ENCODE assay signal across 39 cellular contexts in the genomic region with DNA sequence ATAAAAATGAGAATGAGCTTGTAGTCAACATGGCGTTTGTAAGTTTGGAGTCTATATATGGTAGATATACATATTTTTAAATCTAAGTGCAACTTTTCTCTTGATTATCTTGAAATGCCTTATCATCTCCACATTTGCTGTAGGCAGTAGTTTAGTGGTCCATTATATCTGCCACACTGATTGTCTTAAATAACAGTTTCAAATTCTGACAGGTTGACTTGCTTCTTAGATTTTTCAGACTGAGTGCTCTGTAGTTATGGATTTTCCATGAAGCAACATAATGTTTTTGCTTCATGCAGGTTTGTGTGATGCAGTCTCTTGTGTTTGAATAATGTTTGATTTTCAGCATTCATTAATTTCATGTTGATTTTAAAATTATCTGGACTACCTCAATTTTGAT.
"Had no signal": no experiment of that assay in that cellular context is flagged by ENCODE, and none has a peak within 500 bp of the region (broad histone marks: within the 10 kb centered on the region; RNA-seq: fewer than 3 reads in every experiment).

No MANE protein-coding gene starts in this region.

- H3K4me3 Mint-ChIP-seq: activated naive CD4-positive, alpha-beta T cell treated with anti-CD3 and anti-CD28 coated beads for 36 hours; activated naive CD4-positive, alpha-beta T cell treated with anti-CD3 and anti-CD28 coated beads, Interleukin-2, amount 10 ng/mL, durations not matched to agents 7 days and 5 days; activated naive CD4-positive, alpha-beta T cell treated with anti-CD3 and anti-CD28 coated beads, Interleukin-2, amount 50 U/mL, for 24 hours; activated naive CD8-positive, alpha-beta T cell; activated naive CD8-positive, alpha-beta T cell treated with anti-CD3 and anti-CD28 coated beads for 36 hours; activated naive CD8-positive, alpha-beta T cell treated with anti-CD3 and anti-CD28 coated beads, Interleukin-2, amount 10 ng/mL, durations not matched to agents 7 days and 5 days; activated naive CD8-positive, alpha-beta T cell treated with anti-CD3 and anti-CD28 coated beads, Interleukin-2, amount 50 U/mL, for 24 hours; activated T-cell treated with anti-CD3 and anti-CD28 coated beads, Interleukin-2, amount 50 U/mL, for 24 hours; activated T-cell treated with anti-CD3 and anti-CD28 coated beads, Interleukin-2, amount 50 U/mL, for 4 hours; activated T-cell treated with anti-CD3 and anti-CD28 coated beads, Interleukin-2, amount 50 U/mL, for 72 hours; activated T-helper 1 cell treated with anti-CD3 and anti-CD28 coated beads, Interleukin-12 subunit alpha, Interleukin-12 subunit beta, Interleukin-2, Interleukin-4 antibody, amounts not matched to agents 30 ng/mL and 10 ng/mL and 1 ng/mL, durations not matched to agents 14 hours and 24 hours and 36 hours; activated T-helper 17 cell treated with anti-CD3 and anti-CD28 coated beads, Interleukin-2, amount 50 U/mL, for 72 hours; brain; central memory CD8-positive, alpha-beta T cell had no signal

- H3K27me3 Mint-ChIP-seq: brain had no signal

- H3K27ac ChIP-seq: adrenal gland, ascending aorta, body of pancreas, brain microvascular endothelial cell, breast epithelium, cardiac muscle cell had no signal

- H3K36me3 ChIP-seq: adrenal gland, ascending aorta, brain microvascular endothelial cell, breast epithelium, cardiac muscle cell had no signal

- H3K4me1 Mint-ChIP-seq: activated naive CD4-positive, alpha-beta T cell treated with anti-CD3 and anti-CD28 coated beads, Interleukin-2, amount 10 ng/mL, durations not matched to agents 7 days and 5 days; activated naive CD4-positive, alpha-beta T cell treated with anti-CD3 and anti-CD28 coated beads, Interleukin-2, amount 50 U/mL, for 24 hours; activated naive CD8-positive, alpha-beta T cell treated with anti-CD3 and anti-CD28 coated beads, Interleukin-2, amount 10 ng/mL, durations not matched to agents 7 days and 5 days; activated naive CD8-positive, alpha-beta T cell treated with anti-CD3 and anti-CD28 coated beads, Interleukin-2, amount 50 U/mL, for 24 hours; activated T-helper 17 cell treated with anti-CD3 and anti-CD28 coated beads, Interleukin-2, amount 50 U/mL, for 72 hours; central memory CD8-positive, alpha-beta T cell had no signal

- H3K4me1 ChIP-seq: adrenal gland, body of pancreas, breast epithelium had no signal

- H3K9me3 ChIP-seq: adrenal gland, ascending aorta, body of pancreas, breast epithelium had no signal

- H3K27me3 ChIP-seq: adrenal gland, ascending aorta, body of pancreas, brain microvascular endothelial cell, breast epithelium, cardiac muscle cell had no signal

- H3K27ac Mint-ChIP-seq: activated naive CD4-positive, alpha-beta T cell treated with anti-CD3 and anti-CD28 coated beads for 36 hours; activated naive CD4-positive, alpha-beta T cell treated with anti-CD3 and anti-CD28 coated beads, Interleukin-2, amount 10 ng/mL, durations not matched to agents 7 days and 5 days; activated naive CD4-positive, alpha-beta T cell treated with anti-CD3 and anti-CD28 coated beads, Interleukin-2, amount 50 U/mL, for 72 hours; activated naive CD8-positive, alpha-beta T cell; activated naive CD8-positive, alpha-beta T cell treated with anti-CD3 and anti-CD28 coated beads for 36 hours; activated naive CD8-positive, alpha-beta T cell treated with anti-CD3 and anti-CD28 coated beads, Interleukin-2, amount 10 ng/mL, durations not matched to agents 7 days and 5 days; activated naive CD8-positive, alpha-beta T cell treated with anti-CD3 and anti-CD28 coated beads, Interleukin-2, amount 50 U/mL, for 24 hours; activated T-cell treated with anti-CD3 and anti-CD28 coated beads, Interleukin-2, amount 50 U/mL, for 24 hours; activated T-cell treated with anti-CD3 and anti-CD28 coated beads, Interleukin-2, amount 50 U/mL, for 72 hours; activated T-helper 1 cell treated with anti-CD3 and anti-CD28 coated beads, Interleukin-12 subunit alpha, Interleukin-12 subunit beta, Interleukin-2, Interleukin-4 antibody, amounts not matched to agents 30 ng/mL and 10 ng/mL and 1 ng/mL, durations not matched to agents 14 hours and 24 hours and 36 hours; activated T-helper 17 cell treated with anti-CD3 and anti-CD28 coated beads, Interleukin-2, amount 50 U/mL, for 72 hours; activated T-helper 2 cell treated with anti-CD3 and anti-CD28 coated beads, Interferon-gamma antibody, Interleukin-2, Interleukin-4, amounts not matched to agents 10 μg/mL and 5 μg/mL and 100 μg/mL, durations not matched to agents 14 hours and 24 hours and 36 hours; brain had no signal

- DNase-seq: activated effector memory CD4-positive, alpha-beta T cell treated with anti-CD3 and anti-CD28 coated beads, Interleukin-2, amount 50 U/mL, for 16 hours; activated effector memory CD4-positive, alpha-beta T cell treated with Interleukin-2 at 50 U/mL for 16 hours; activated gamma-delta T cell; activated gamma-delta T cell treated with Interleukin-2 at 50 U/mL for 16 hours; activated naive CD4-positive, alpha-beta T cell; activated naive CD4-positive, alpha-beta T cell treated with anti-CD3 and anti-CD28 coated beads for 36 hours; activated naive CD4-positive, alpha-beta T cell treated with anti-CD3 and anti-CD28 coated beads, Interleukin-2, amount 10 ng/mL, durations not matched to agents 7 days and 5 days; activated naive CD4-positive, alpha-beta T cell treated with anti-CD3 and anti-CD28 coated beads, Interleukin-2, amount 50 U/mL, for 16 hours; activated naive CD4-positive, alpha-beta T cell treated with Interleukin-2 at 50 U/mL for 16 hours; activated naive CD8-positive, alpha-beta T cell treated with anti-CD3 and anti-CD28 coated beads for 36 hours; activated naive CD8-positive, alpha-beta T cell treated with anti-CD3 and anti-CD28 coated beads, Interleukin-2, amount 10 ng/mL, durations not matched to agents 7 days and 5 days; activated naive CD8-positive, alpha-beta T cell treated with anti-CD3 and anti-CD28 coated beads, Interleukin-2, amount 50 U/mL, for 24 hours; activated T-cell treated with anti-CD3 and anti-CD28 coated beads, Interleukin-2, amount 50 U/mL, for 24 hours; activated T-cell treated with anti-CD3 and anti-CD28 coated beads, Interleukin-2, amount 50 U/mL, for 4 hours; activated T-cell treated with anti-CD3 and anti-CD28 coated beads, Interleukin-2, amount 50 U/mL, for 48 hours; activated T-cell treated with anti-CD3 and anti-CD28 coated beads, Interleukin-2, amount 50 U/mL, for 72 hours; adrenal gland; amniotic stem cell; amygdala; anterior cingulate cortex; aorta; body of pancreas; brain microvascular endothelial cell; caudate nucleus; central memory CD4-positive, alpha-beta T cell; cerebellar nuclear complex had no signal

- H3K36me3 Mint-ChIP-seq: activated naive CD4-positive, alpha-beta T cell treated with anti-CD3 and anti-CD28 coated beads, Interleukin-2, amount 10 ng/mL, durations not matched to agents 7 days and 5 days; activated naive CD4-positive, alpha-beta T cell treated with anti-CD3 and anti-CD28 coated beads, Interleukin-2, amount 50 U/mL, for 24 hours; activated naive CD4-positive, alpha-beta T cell treated with anti-CD3 and anti-CD28 coated beads, Interleukin-2, amount 50 U/mL, for 72 hours; activated naive CD8-positive, alpha-beta T cell treated with anti-CD3 and anti-CD28 coated beads, Interleukin-2, amount 10 ng/mL, durations not matched to agents 7 days and 5 days had no signal

- H3K9me3 Mint-ChIP-seq: activated naive CD4-positive, alpha-beta T cell treated with anti-CD3 and anti-CD28 coated beads, Interleukin-2, amount 10 ng/mL, durations not matched to agents 7 days and 5 days; activated naive CD4-positive, alpha-beta T cell treated with anti-CD3 and anti-CD28 coated beads, Interleukin-2, amount 50 U/mL, for 24 hours; activated naive CD8-positive, alpha-beta T cell treated with anti-CD3 and anti-CD28 coated beads for 36 hours; activated naive CD8-positive, alpha-beta T cell treated with anti-CD3 and anti-CD28 coated beads, Interleukin-2, amount 10 ng/mL, durations not matched to agents 7 days and 5 days; activated T-cell treated with anti-CD3 and anti-CD28 coated beads, Interleukin-2, amount 50 U/mL, for 4 hours; activated T-helper 2 cell treated with anti-CD3 and anti-CD28 coated beads, Interferon-gamma antibody, Interleukin-2, Interleukin-4, amounts not matched to agents 10 μg/mL and 5 μg/mL and 100 μg/mL, durations not matched to agents 14 hours and 24 hours and 36 hours had no signal

- H3K4me3 ChIP-seq: adrenal gland, ascending aorta, body of pancreas, breast epithelium, cardiac muscle cell had no signal

- FAIRE-seq: astrocyte, bronchial epithelial cell had no signal
